20 cellular contexts compared by ENCODE assay signal in the genomic region with DNA sequence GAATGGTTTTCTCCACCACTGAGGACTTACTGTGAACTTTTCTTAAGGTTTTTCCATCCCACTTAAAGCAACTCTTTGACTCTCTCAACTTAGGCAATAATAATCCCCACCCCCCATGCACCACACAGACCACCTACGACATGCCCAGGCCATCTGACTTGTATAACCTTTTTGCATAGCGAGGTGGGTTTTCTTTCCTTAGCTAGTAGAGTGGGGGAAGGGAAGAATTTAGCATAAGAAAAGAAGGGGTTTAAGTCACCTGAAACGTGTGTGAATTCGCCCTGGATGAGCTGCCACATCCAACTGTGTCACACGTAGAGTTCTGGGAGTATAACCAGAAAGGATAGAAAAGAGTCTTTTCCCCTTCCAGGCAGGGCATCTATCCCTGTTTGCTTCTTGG.
"Had no signal": no experiment of that assay in that cellular context is flagged by ENCODE, and none has a peak within 500 bp of the region (broad histone marks: within the 10 kb centered on the region; RNA-seq: fewer than 3 reads in every experiment).

No MANE protein-coding gene starts in this region.

- DNase-seq: activated CD4-positive, alpha-beta memory T cell treated with anti-CD3 and anti-CD28 coated beads, Interleukin-2, amount 10 ng/mL, durations not matched to agents 7 days and 5 days; activated CD4-positive, alpha-beta T cell treated with anti-CD3 and anti-CD28 coated beads, Interleukin-2, amount 10 ng/mL, durations not matched to agents 24 days and 14 days; activated effector memory CD4-positive, alpha-beta T cell treated with anti-CD3 and anti-CD28 coated beads, Interleukin-2, amount 50 U/mL, for 16 hours; activated naive CD4-positive, alpha-beta T cell treated with anti-CD3 and anti-CD28 coated beads, Interleukin-2, amount 10 ng/mL, durations not matched to agents 7 days and 5 days; effector CD8-positive, alpha-beta T cell; esophagus squamous epithelium; gastrocnemius medialis; kidney glomerular epithelial cell; left lung; natural killer cell; small intestine; stimulated activated CD4-positive, alpha-beta T cell treated with anti-CD3 and anti-CD28 coated beads, Interleukin-2, amount 100 ng/mL, for 24 hours; stimulated activated naive CD8-positive, alpha-beta T cell treated with anti-CD3 and anti-CD28 coated beads, Interleukin-15, amount 100 ng/mL, for 72 hours; T1000 had no signal

- H3K4me1 ChIP-seq: esophagus squamous epithelium, gastrocnemius medialis, left lung, tibial nerve had no signal

- ATAC-seq: gastrocnemius medialis; left lung; natural killer cell; sciatic nerve; stimulated activated effector memory CD8-positive, alpha-beta T cell treated with anti-CD3 and anti-CD28 coated beads, Interleukin-12 subunit alpha, Interleukin-12 subunit beta, amount 100 ng/mL, for 72 hours; stimulated activated naive CD8-positive, alpha-beta T cell treated with anti-CD3 and anti-CD28 coated beads, Interleukin-15, amount 100 ng/mL, for 72 hours had no signal

- H3K36me3 Mint-ChIP-seq: activated naive CD4-positive, alpha-beta T cell treated with anti-CD3 and anti-CD28 coated beads, Interleukin-2, amount 10 ng/mL, durations not matched to agents 7 days and 5 days; brain; mesothelial cell of epicardium; natural killer cell; stimulated activated effector memory CD8-positive, alpha-beta T cell treated with anti-CD3 and anti-CD28 coated beads, Interleukin-12 subunit alpha, Interleukin-12 subunit beta, amount 100 ng/mL, for 72 hours had no signal

- H3K27me3 Mint-ChIP-seq: activated CD4-positive, alpha-beta memory T cell treated with anti-CD3 and anti-CD28 coated beads, Interleukin-2, amount 10 ng/mL, durations not matched to agents 7 days and 5 days; activated CD4-positive, alpha-beta T cell treated with anti-CD3 and anti-CD28 coated beads, Interleukin-2, amount 10 ng/mL, durations not matched to agents 24 days and 14 days; activated naive CD4-positive, alpha-beta T cell treated with anti-CD3 and anti-CD28 coated beads, Interleukin-2, amount 10 ng/mL, durations not matched to agents 7 days and 5 days; brain; stimulated activated naive CD8-positive, alpha-beta T cell treated with anti-CD3 and anti-CD28 coated beads, Interleukin-15, amount 100 ng/mL, for 72 hours had no signal

- H3K36me3 ChIP-seq: esophagus squamous epithelium, gastrocnemius medialis, left lung, tibial nerve had no signal

- H3K4me3 ChIP-seq: esophagus squamous epithelium, gastrocnemius medialis, left lung, lung, tibial nerve had no signal

- H3K4me3 Mint-ChIP-seq: activated CD4-positive, alpha-beta memory T cell treated with anti-CD3 and anti-CD28 coated beads, Interleukin-2, amount 10 ng/mL, durations not matched to agents 7 days and 5 days; activated CD4-positive, alpha-beta T cell treated with anti-CD3 and anti-CD28 coated beads, Interleukin-2, amount 10 ng/mL, durations not matched to agents 24 days and 14 days; activated naive CD4-positive, alpha-beta T cell treated with anti-CD3 and anti-CD28 coated beads, Interleukin-2, amount 10 ng/mL, durations not matched to agents 7 days and 5 days; brain; mesothelial cell of epicardium; natural killer cell; stimulated activated effector memory CD8-positive, alpha-beta T cell treated with anti-CD3 and anti-CD28 coated beads, Interleukin-12 subunit alpha, Interleukin-12 subunit beta, amount 100 ng/mL, for 72 hours; stimulated activated naive CD8-positive, alpha-beta T cell treated with anti-CD3 and anti-CD28 coated beads, Interleukin-15, amount 100 ng/mL, for 72 hours had no signal

- H3K9me3 ChIP-seq: esophagus squamous epithelium, gastrocnemius medialis, tibial nerve had no signal

- H3K27me3 ChIP-seq: esophagus squamous epithelium, gastrocnemius medialis, left lung, tibial nerve had no signal

- H3K27ac Mint-ChIP-seq: activated CD4-positive, alpha-beta memory T cell treated with anti-CD3 and anti-CD28 coated beads, Interleukin-2, amount 10 ng/mL, durations not matched to agents 7 days and 5 days; activated CD4-positive, alpha-beta T cell treated with anti-CD3 and anti-CD28 coated beads, Interleukin-2, amount 10 ng/mL, durations not matched to agents 24 days and 14 days; activated naive CD4-positive, alpha-beta T cell treated with anti-CD3 and anti-CD28 coated beads, Interleukin-2, amount 10 ng/mL, durations not matched to agents 7 days and 5 days; mesothelial cell of epicardium; natural killer cell; stimulated activated effector memory CD8-positive, alpha-beta T cell treated with anti-CD3 and anti-CD28 coated beads, Interleukin-12 subunit alpha, Interleukin-12 subunit beta, amount 100 ng/mL, for 72 hours; stimulated activated naive CD8-positive, alpha-beta T cell treated with anti-CD3 and anti-CD28 coated beads, Interleukin-15, amount 100 ng/mL, for 72 hours had no signal

- H3K27ac ChIP-seq: esophagus squamous epithelium, gastrocnemius medialis, left lung, tibial nerve had no signal

- H3K9me3 Mint-ChIP-seq: activated CD4-positive, alpha-beta memory T cell treated with anti-CD3 and anti-CD28 coated beads, Interleukin-2, amount 10 ng/mL, durations not matched to agents 7 days and 5 days; activated CD4-positive, alpha-beta T cell treated with anti-CD3 and anti-CD28 coated beads, Interleukin-2, amount 10 ng/mL, durations not matched to agents 24 days and 14 days; activated naive CD4-positive, alpha-beta T cell treated with anti-CD3 and anti-CD28 coated beads, Interleukin-2, amount 10 ng/mL, durations not matched to agents 7 days and 5 days; mesothelial cell of epicardium; stimulated activated naive CD8-positive, alpha-beta T cell treated with anti-CD3 and anti-CD28 coated beads, Interleukin-15, amount 100 ng/mL, for 72 hours had no signal

- H3K4me1 Mint-ChIP-seq: activated CD4-positive, alpha-beta memory T cell treated with anti-CD3 and anti-CD28 coated beads, Interleukin-2, amount 10 ng/mL, durations not matched to agents 7 days and 5 days; activated CD4-positive, alpha-beta T cell treated with anti-CD3 and anti-CD28 coated beads, Interleukin-2, amount 10 ng/mL, durations not matched to agents 24 days and 14 days; activated naive CD4-positive, alpha-beta T cell treated with anti-CD3 and anti-CD28 coated beads, Interleukin-2, amount 10 ng/mL, durations not matched to agents 7 days and 5 days; natural killer cell; stimulated activated naive CD8-positive, alpha-beta T cell treated with anti-CD3 and anti-CD28 coated beads, Interleukin-15, amount 100 ng/mL, for 72 hours had no signal
